In the genomic region with DNA sequence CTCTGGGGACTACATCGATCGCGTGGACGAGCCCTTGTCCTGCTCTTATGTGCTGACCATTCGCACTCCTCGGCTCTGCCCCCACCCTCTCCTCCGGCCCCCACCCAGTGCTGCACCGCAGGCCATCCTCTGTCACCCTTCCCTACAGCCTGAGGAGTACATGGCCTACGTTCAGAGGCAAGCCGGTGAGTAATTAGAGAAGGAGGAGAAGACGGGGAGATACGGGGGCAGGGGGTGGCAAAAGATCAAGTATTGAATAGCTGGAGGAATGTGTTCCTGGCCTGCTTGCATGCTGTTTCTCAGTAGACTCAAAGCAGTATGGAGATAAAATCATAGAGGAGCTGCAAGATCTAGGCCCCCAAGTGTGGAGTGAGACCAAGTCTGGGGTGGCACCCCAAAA, we compare ENCODE assay signal across 24 cellular contexts.
"Had no signal": no experiment of that assay in that cellular context is flagged by ENCODE, and none has a peak within 500 bp of the region (broad histone marks: within the 10 kb centered on the region; RNA-seq: fewer than 3 reads in every experiment).

No MANE protein-coding gene starts in this region.

- H3K9me3 ChIP-seq: adrenal gland, ascending aorta, gastrocnemius medialis, mucosa of descending colon, thyroid gland had no signal

- H3K27me3 Mint-ChIP-seq: activated CD4-positive, alpha-beta memory T cell treated with anti-CD3 and anti-CD28 coated beads for 36 hours; activated naive CD8-positive, alpha-beta T cell; dendritic cell treated with granulocyte-macrophage colony-stimulating factor and Interleukin-4, amounts not matched to agents 40 ng/mL and 50 ng/mL, for 4 days; stimulated activated naive CD8-positive, alpha-beta T cell treated with anti-CD3 and anti-CD28 coated beads, Interleukin-15, Interleukin-2, amounts not matched to agents 100 ng/mL and 50 ng/mL, for 24 hours had no signal

- H3K4me3 Mint-ChIP-seq: activated CD4-positive, alpha-beta memory T cell treated with anti-CD3 and anti-CD28 coated beads for 36 hours; activated naive CD8-positive, alpha-beta T cell; dendritic cell treated with granulocyte-macrophage colony-stimulating factor and Interleukin-4, amounts not matched to agents 40 ng/mL and 50 ng/mL, for 4 days; stimulated activated naive CD8-positive, alpha-beta T cell treated with anti-CD3 and anti-CD28 coated beads, Interleukin-15, Interleukin-2, amounts not matched to agents 100 ng/mL and 50 ng/mL, for 24 hours; WTC11 had no signal

- DNase-seq: activated CD4-positive, alpha-beta memory T cell treated with anti-CD3 and anti-CD28 coated beads for 36 hours; activated CD4-positive, alpha-beta T cell treated with anti-CD3 and anti-CD28 coated beads for 4 hours; brain microvascular endothelial cell; caudate nucleus; effector CD8-positive, alpha-beta T cell; erythroblast; gastrocnemius medialis; hypothalamus; left cardiac atrium; mesenchymal stem cell; mucosa of descending colon; nucleus accumbens; small intestine; substantia nigra; T-helper 1 cell; T1000; thyroid gland had no signal

- H3K4me1 Mint-ChIP-seq: WTC11 had no signal

- H3K4me3 ChIP-seq: adrenal gland, ascending aorta, gastrocnemius medialis, mucosa of descending colon, thyroid gland had no signal

- H3K27ac ChIP-seq: adrenal gland, ascending aorta, brain microvascular endothelial cell, gastrocnemius medialis, thyroid gland had no signal

- H3K27ac Mint-ChIP-seq: activated CD4-positive, alpha-beta memory T cell treated with anti-CD3 and anti-CD28 coated beads for 36 hours; activated naive CD8-positive, alpha-beta T cell; dendritic cell treated with granulocyte-macrophage colony-stimulating factor and Interleukin-4, amounts not matched to agents 40 ng/mL and 50 ng/mL, for 4 days; stimulated activated naive CD8-positive, alpha-beta T cell treated with anti-CD3 and anti-CD28 coated beads, Interleukin-15, Interleukin-2, amounts not matched to agents 100 ng/mL and 50 ng/mL, for 24 hours; WTC11 had no signal

- ATAC-seq: gastrocnemius medialis, left cardiac atrium, mucosa of descending colon, sciatic nerve, WTC11 had no signal

- H3K9me3 Mint-ChIP-seq: activated CD4-positive, alpha-beta memory T cell treated with anti-CD3 and anti-CD28 coated beads for 36 hours; dendritic cell treated with granulocyte-macrophage colony-stimulating factor and Interleukin-4, amounts not matched to agents 40 ng/mL and 50 ng/mL, for 4 days; stimulated activated naive CD8-positive, alpha-beta T cell treated with anti-CD3 and anti-CD28 coated beads, Interleukin-15, Interleukin-2, amounts not matched to agents 100 ng/mL and 50 ng/mL, for 24 hours had no signal

- H3K4me1 ChIP-seq: adrenal gland, ascending aorta, gastrocnemius medialis, thyroid gland had no signal
